ENCODE assay signal across 9 cellular contexts in the genomic region with DNA sequence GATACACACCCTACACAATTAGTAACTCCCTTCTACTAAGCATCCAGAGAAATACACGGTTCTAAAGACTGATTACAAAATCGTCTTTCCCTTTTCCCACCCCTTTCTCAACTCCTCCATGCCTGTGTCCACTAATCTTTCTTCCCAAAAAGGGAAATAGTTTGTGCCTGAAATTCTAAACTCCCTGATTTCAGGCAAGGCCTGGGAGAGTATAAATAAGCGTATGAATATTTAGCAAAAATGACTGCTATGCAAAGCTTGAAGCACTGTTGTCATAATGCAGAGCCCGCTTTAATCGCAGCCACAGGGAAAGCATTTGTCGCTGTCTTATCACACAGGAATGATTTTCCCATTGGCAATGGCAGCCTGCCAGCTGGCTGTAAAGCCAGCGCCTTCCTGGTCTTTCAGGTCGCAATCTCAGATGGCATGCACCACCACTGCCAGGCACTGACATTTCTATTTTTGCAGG.
A peak's percentile ranks its signal among the peaks of the same experiment; 100 is the strongest.
DNase-seq lines count a peak whose midpoint lies in the region; TF ChIP-seq lines count a peak whose summit lies in the region.
"Had no signal": no experiment of that assay in that cellular context is flagged by ENCODE, and none has a peak within 500 bp of the region (broad histone marks: within the 10 kb centered on the region; RNA-seq: fewer than 3 reads in every experiment).

No MANE protein-coding gene starts in this region.

- TF ChIP-seq CTCF in OCI-LY7 (conservative IDR thresholded peaks at IDR 0.05; ENCODE audit: low read length) (no peak), lower leg skin (IDR thresholded peaks at IDR 0.05) (no peak)

- no peak overlapping the region for H3K14ac ChIP-seq in neuronal stem cell (ENCODE audit: low read length)

- no peak for TF ChIP-seq POLR2A in lower leg skin (IDR thresholded peaks at IDR 0.05)

- no peak overlapping the region for H4K91ac ChIP-seq in neuronal stem cell (ENCODE audit: low read depth, low read length, poor library complexity)

- H3K27me3 ChIP-seq in endocrine pancreas (ENCODE audit: control insufficient read depth, insufficient read depth, low read length) (peaks cover 2% of the 10 kb centered on the region), neuronal stem cell (ENCODE audit: control insufficient read depth in 3 of 3, insufficient read depth in 3 of 3, low read depth in 1 of 3, low read length in 3 of 3) (no peaks in the 10 kb centered on the region)

- H3K4me2 ChIP-seq in neuronal stem cell (ENCODE audit: insufficient read depth, low read length, poor library complexity, severe bottlenecking) = no peak overlapping the region
- no peak overlapping the region for H3K4me2 ChIP-seq in OCI-LY7 (ENCODE audit: low read length)

- CTCF ChIA-PET in OCI-LY7 (lab: Charles Lee; ENCODE audit: unreplicated experiment) = no interaction called here

- H3K9me2 ChIP-seq in OCI-LY7 (ENCODE audit: insufficient read depth, low read length) = no peaks in the 10 kb centered on the region

- peak overlapping the region; percentile 2 for H2AFZ ChIP-seq in neuronal stem cell (ENCODE audit: low read length)
- H2AFZ ChIP-seq in OCI-LY7 (ENCODE audit: low read length) = no peak overlapping the region

- peaks cover 5% of the 10 kb centered on the region for H3K4me1 ChIP-seq in endocrine pancreas (ENCODE audit: control insufficient read depth, insufficient read depth, low read length)
- H3K4me1 ChIP-seq in neuronal stem cell (ENCODE audit: control insufficient read depth in 2 of 2, insufficient read depth in 1 of 2, low read depth in 1 of 2, low read length in 2 of 2) = peaks cover 0 to 3% of the 10 kb centered on the region in 2 donors
- no peaks in the 10 kb centered on the region for H3K4me1 ChIP-seq in OCI-LY7 (ENCODE audit: insufficient read depth, low read length, poor library complexity, severe bottlenecking)

- no peak overlapping the region for H3K23ac ChIP-seq in neuronal stem cell (ENCODE audit: low read depth, low read length, poor library complexity)

- BruUV-seq in OCI-LY7 (replicated peaks; lab: Mats Ljungman, UMichigan) = no TSS peak

- H3K9ac ChIP-seq in endocrine pancreas (ENCODE audit: control insufficient read depth, insufficient read depth, low read length) (no peak overlapping the region), neuronal stem cell (ENCODE audit: low read depth, low read length, poor library complexity) (no peak overlapping the region)

- H2BK12ac ChIP-seq in neuronal stem cell (ENCODE audit: low read length) = no peak overlapping the region

- no peak overlapping the region for H2BK5ac ChIP-seq in neuronal stem cell (ENCODE audit: low read length)

- POLR2A ChIA-PET in OCI-LY7 (lab: Charles Lee) = interaction anchor here (0.9 kb wide), 1 partner anchor 13 kb away, joined by 4 read pairs; no protein-coding TSS in a partner anchor

- no peak overlapping the region for H3K18ac ChIP-seq in neuronal stem cell (ENCODE audit: low read length)

- no peaks in the 10 kb centered on the region for H3K79me1 ChIP-seq in neuronal stem cell (ENCODE audit: low read depth, low read length)

- intact Hi-C loops in OCI-LY7 (cut with micrococcal nuclease; ENCODE audit: unreplicated experiment) (no loop called here), lower leg skin (cut with DNase I; ENCODE audit: low total_unique reads) (no loop called here)

- no peak overlapping the region for H3K4ac ChIP-seq in neuronal stem cell (ENCODE audit: low read length)

- H3K4me3 ChIP-seq in endocrine pancreas (ENCODE audit: control insufficient read depth, insufficient read depth, low read length) (peak overlapping the region; percentile 58), neuronal stem cell (ENCODE audit: low read length in 2 of 2) (no peak overlapping the region), OCI-LY7 (ENCODE audit: low read depth, low read length, poor library complexity, severe bottlenecking) (no peak overlapping the region), lower leg skin (ENCODE audit: low read depth, poor library complexity, severe bottlenecking) (no peak overlapping the region)

- H3K9me3 ChIP-seq in endocrine pancreas (ENCODE audit: control insufficient read depth, low read length) (no peaks in the 10 kb centered on the region), neuronal stem cell (replicated peaks in 1 of 2; ENCODE audit: control insufficient read depth in 2 of 2, insufficient read depth in 1 of 2, low read depth in 1 of 2, low read length in 2 of 2) (peaks cover 0 to 8% of the 10 kb centered on the region in 2 donors), OCI-LY7 (ENCODE audit: low read length) (no peaks in the 10 kb centered on the region)

- H4K8ac ChIP-seq in neuronal stem cell (ENCODE audit: low read depth, low read length) = no peak overlapping the region

- no CpG with 5 or more reads among the region's 8 CpGs for WGBS in neuronal stem cell (ENCODE audit: extremely low coverage in 2 of 2, insufficient read length in 2 of 2, insufficient replicate concordance in 1 of 2), 2 donors
- 34 to 42% methylated on average over 8 of the region's 8 CpGs for WGBS in lower leg skin, 2 donors

- H3K79me2 ChIP-seq in OCI-LY7 (ENCODE audit: insufficient read depth, low read depth, low read length) = no peaks in the 10 kb centered on the region

- no peak overlapping the region for H2BK120ac ChIP-seq in neuronal stem cell (ENCODE audit: low read depth, low read length)

- H2AK5ac ChIP-seq in neuronal stem cell (ENCODE audit: low read depth, low read length) = no peak overlapping the region

- DNase-seq in COR-L47 (lab: John Stamatoyannopoulos, UW) (peak; percentile 23), NCI-H345 treated with DMSO at 0.1 percent for 48 hours (lab: John Stamatoyannopoulos, UW; ENCODE audit: unreplicated experiment) (peak; percentile 9), neuronal stem cell (ENCODE audit: low spot score) (no peak), OCI-LY7 (ENCODE audit: low spot score) (no peak), lower leg skin (ENCODE audit: low spot score in 2 of 2) (no peak)
- no peak for DNase-seq in stimulated activated CD4-positive, alpha-beta T cell treated with anti-CD3 and anti-CD28 coated beads, Interleukin-2, amount 100 ng/mL, for 48 hours
- no peak for DNase-seq in stimulated activated CD4-positive, alpha-beta T cell treated with anti-CD3 and anti-CD28 coated beads, Interleukin-2, amount 100 ng/mL, for 24 hours
- DNase-seq: T-helper 9 cell had no signal

- H3K36me3 ChIP-seq in endocrine pancreas (ENCODE audit: control insufficient read depth, insufficient read depth, low read length) = no peaks in the 10 kb centered on the region
- H3K36me3 ChIP-seq in neuronal stem cell (replicated peaks in 1 of 2; ENCODE audit: control insufficient read depth in 2 of 2, insufficient read depth in 2 of 2, low read length in 2 of 2) = no peaks in the 10 kb centered on the region
- H3K36me3 ChIP-seq in OCI-LY7 (ENCODE audit: insufficient read depth, low read length) = no peaks in the 10 kb centered on the region

- no peak overlapping the region for H3K27ac ChIP-seq in neuronal stem cell (replicated peaks; ENCODE audit: low read length)
- H3K27ac ChIP-seq in OCI-LY7 (ENCODE audit: low read depth, low read length, poor library complexity, severe bottlenecking) = no peak overlapping the region

- H4K20me1 ChIP-seq in OCI-LY7 (ENCODE audit: insufficient read depth, low read length) = no peaks in the 10 kb centered on the region

- no peak overlapping the region for H2BK15ac ChIP-seq in neuronal stem cell (ENCODE audit: low read length)

Comparison
In these comparisons a context has a peak if more than half of its experiments do, and no peak if none do; other contexts are left out.
1. DNase-seq: peak in COR-L47 (single experiment) and NCI-H345 treated with DMSO at 0.1 percent for 48 hours (single experiment); none in neuronal stem cell (single experiment), stimulated activated CD4-positive, alpha-beta T cell treated with anti-CD3 and anti-CD28 coated beads, Interleukin-2, amount 100 ng/mL, for 48 hours (0 of 2), OCI-LY7 (single experiment), stimulated activated CD4-positive, alpha-beta T cell treated with anti-CD3 and anti-CD28 coated beads, Interleukin-2, amount 100 ng/mL, for 24 hours (0 of 2) and lower leg skin (0 of 2).